1 cellular context compared by ENCODE assay signal in the genomic region with DNA sequence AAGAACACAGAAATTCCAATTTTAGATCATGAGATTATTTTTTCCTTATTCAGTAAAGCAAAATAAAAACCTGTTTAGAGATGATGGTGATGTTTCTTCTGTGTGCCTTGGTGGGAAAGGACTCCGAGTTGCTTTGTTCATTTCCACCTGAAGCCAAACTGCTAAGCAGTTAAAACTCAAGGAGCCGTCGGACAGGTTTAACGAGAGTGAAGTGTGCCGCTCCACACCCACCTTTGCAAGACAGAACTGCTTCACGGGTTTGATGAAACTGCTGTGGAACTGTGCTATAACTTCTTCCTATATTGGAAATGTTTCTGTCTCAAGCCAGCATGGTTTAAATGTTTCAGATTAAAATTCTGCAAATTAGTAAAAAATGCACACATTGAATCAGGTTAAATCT.
A peak's percentile ranks its signal among the peaks of the same experiment; 100 is the strongest.
TF ChIP-seq lines count a peak whose summit lies in the region.

No MANE protein-coding gene starts in this region.

TF ChIP-seq in Ishikawa, 13 proteins besides CTCF, POLR2A, EP300 and RAD21 (continued from another document):
- TF ChIP-seq, protein P1, sequence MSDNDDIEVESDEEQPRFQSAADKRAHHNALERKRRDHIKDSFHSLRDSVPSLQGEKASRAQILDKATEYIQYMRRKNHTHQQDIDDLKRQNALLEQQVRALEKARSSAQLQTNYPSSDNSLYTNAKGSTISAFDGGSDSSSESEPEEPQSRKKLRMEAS (IDR thresholded peaks at IDR 0.05): peak; percentile 69
- TF ChIP-seq, protein P2, sequence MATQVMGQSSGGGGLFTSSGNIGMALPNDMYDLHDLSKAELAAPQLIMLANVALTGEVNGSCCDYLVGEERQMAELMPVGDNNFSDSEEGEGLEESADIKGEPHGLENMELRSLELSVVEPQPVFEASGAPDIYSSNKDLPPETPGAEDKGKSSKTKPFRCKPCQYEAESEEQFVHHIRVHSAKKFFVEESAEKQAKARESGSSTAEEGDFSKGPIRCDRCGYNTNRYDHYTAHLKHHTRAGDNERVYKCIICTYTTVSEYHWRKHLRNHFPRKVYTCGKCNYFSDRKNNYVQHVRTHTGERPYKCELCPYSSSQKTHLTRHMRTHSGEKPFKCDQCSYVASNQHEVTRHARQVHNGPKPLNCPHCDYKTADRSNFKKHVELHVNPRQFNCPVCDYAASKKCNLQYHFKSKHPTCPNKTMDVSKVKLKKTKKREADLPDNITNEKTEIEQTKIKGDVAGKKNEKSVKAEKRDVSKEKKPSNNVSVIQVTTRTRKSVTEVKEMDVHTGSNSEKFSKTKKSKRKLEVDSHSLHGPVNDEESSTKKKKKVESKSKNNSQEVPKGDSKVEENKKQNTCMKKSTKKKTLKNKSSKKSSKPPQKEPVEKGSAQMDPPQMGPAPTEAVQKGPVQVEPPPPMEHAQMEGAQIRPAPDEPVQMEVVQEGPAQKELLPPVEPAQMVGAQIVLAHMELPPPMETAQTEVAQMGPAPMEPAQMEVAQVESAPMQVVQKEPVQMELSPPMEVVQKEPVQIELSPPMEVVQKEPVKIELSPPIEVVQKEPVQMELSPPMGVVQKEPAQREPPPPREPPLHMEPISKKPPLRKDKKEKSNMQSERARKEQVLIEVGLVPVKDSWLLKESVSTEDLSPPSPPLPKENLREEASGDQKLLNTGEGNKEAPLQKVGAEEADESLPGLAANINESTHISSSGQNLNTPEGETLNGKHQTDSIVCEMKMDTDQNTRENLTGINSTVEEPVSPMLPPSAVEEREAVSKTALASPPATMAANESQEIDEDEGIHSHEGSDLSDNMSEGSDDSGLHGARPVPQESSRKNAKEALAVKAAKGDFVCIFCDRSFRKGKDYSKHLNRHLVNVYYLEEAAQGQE (IDR thresholded peaks at IDR 0.05; ENCODE audit: low read depth): no peak
- TF ChIP-seq YY1 (IDR thresholded peaks at IDR 0.05; ENCODE audit: low read depth): no peak
TF ChIP-seq in Ishikawa: peak in this region for 5.
